Comparison of ENCODE assay signal across 8 cellular contexts in genomic region chr2:157876066-157876770, GRCh38. TPM values are rescaled to one million over a fixed set of nuclear protein-coding genes. Genes with fewer than 3 reads are reported as not detected.
DNase-seq lines count a peak whose midpoint lies in the region; ATAC-seq and TF ChIP-seq lines count a peak whose summit lies in the region.

ACVR1 (minus strand) TSS chr2:157876330; CDS start chr2:157799493, 76,837 bp downstream.

- H3K4me3 ChIP-seq in CD4-positive, alpha-beta memory T cell (ENCODE audit: low read length in 2 of 2): peak within 1 kb of the TSS; percentile 74 to 76
- peak within 1 kb of the TSS; percentile 73 for H3K4me3 ChIP-seq in HL-60 (replicated peaks; ENCODE audit: insufficient read depth, low read length)
- H3K4me3 ChIP-seq in effector memory CD4-positive, alpha-beta T cell (ENCODE audit: insufficient read depth, low read depth, low read length, poor library complexity, severe bottlenecking): peak within 1 kb of the TSS; percentile 79

- DNase-seq in CD4-positive, alpha-beta memory T cell: peak; percentile 78 to 90 (median 80)
- DNase-seq in HL-60 (ENCODE audit: low read depth in 1 of 2, low spot score in 1 of 2): peak; percentile 44 to 65
- peak; percentile 88 to 92 for DNase-seq in NOMO-1 (lab: John Stamatoyannopoulos, UW; ENCODE audit: unreplicated experiment in 2 of 2)
- peak; percentile 53 to 69 for DNase-seq in activated CD8-positive, alpha-beta memory T cell treated with anti-CD3 and anti-CD28 coated beads for 4 hours (ENCODE audit: low read depth in 2 of 2)
- peak; percentile 79 to 81 (median 79) for DNase-seq in effector memory CD4-positive, alpha-beta T cell
- DNase-seq in lung microvascular endothelial cell (ENCODE audit: low read depth in 2 of 2): peak; percentile 98
- DNase-seq in stimulated activated CD4-positive, alpha-beta T cell treated with anti-CD3 and anti-CD28 coated beads, TNF-alpha, amount 100 ng/mL, for 4 hours (ENCODE audit: low read depth in 3 of 3): peak; percentile 60 to 67 (median 63)

- TF ChIP-seq CTCF in HL-60 (IDR thresholded peaks at IDR 0.05; ENCODE audit: insufficient read depth, low read length): no peak

- peak within 1 kb of the TSS; percentile 94 to 100 (median 96) for H3K4me3 Mint-ChIP-seq in CD4-positive, alpha-beta memory T cell

- no peaks in the 10 kb centered on the region for H3K9me3 ChIP-seq in CD4-positive, alpha-beta memory T cell (ENCODE audit: control insufficient read depth in 1 of 2, low read length in 2 of 2)
- no peaks in the 10 kb centered on the region for H3K9me3 ChIP-seq in effector memory CD4-positive, alpha-beta T cell (ENCODE audit: control insufficient read depth, low read length)

- H3K4me1 Mint-ChIP-seq in CD4-positive, alpha-beta memory T cell: peaks cover 46 to 69% (median 60%) of the 10 kb centered on the region in 4 donors

- no peaks in the 10 kb centered on the region for H3K9me3 Mint-ChIP-seq in CD4-positive, alpha-beta memory T cell

- H3K4me1 ChIP-seq in CD4-positive, alpha-beta memory T cell (ENCODE audit: insufficient read depth, low read length): peaks cover 72% of the 10 kb centered on the region
- H3K4me1 ChIP-seq in effector memory CD4-positive, alpha-beta T cell (ENCODE audit: control insufficient read depth, insufficient read depth, low read length, poor library complexity, severe bottlenecking): peaks cover 17% of the 10 kb centered on the region

- CTCF ChIA-PET in CD4-positive, alpha-beta memory T cell (lab: Charles Lee; ENCODE audit: partially characterized antibody): interaction anchor here (0.8 to 4.7 kb wide), 15 partner anchors 9 to 247 kb away, joined by 3 to 39 read pairs (median 7); no protein-coding TSS in a partner anchor

- intact Hi-C loops in CD4-positive, alpha-beta memory T cell (cut with micrococcal nuclease): loop anchor here (1.0 to 10.0 kb wide), 7 partner anchors 21 to 1836 kb away; partner anchors contain the start of genes ACVR1C, CCDC148, MARCHF7 and NR4A2

- H3K27ac Mint-ChIP-seq in CD4-positive, alpha-beta memory T cell: peak within 1 kb of the TSS; percentile 88 to 96 (median 93)

- peak; percentile 81 for ATAC-seq in GM19463 (IDR thresholded peaks at IDR 0.05; ENCODE audit: unreplicated experiment)

- H3K27me3 ChIP-seq in CD4-positive, alpha-beta memory T cell (ENCODE audit: insufficient read depth, low read length): no peaks in the 10 kb centered on the region
- peaks cover 20% of the 10 kb centered on the region for H3K27me3 ChIP-seq in HL-60 (ENCODE audit: insufficient read depth, poor library complexity, severe bottlenecking)
- no peaks in the 10 kb centered on the region for H3K27me3 ChIP-seq in effector memory CD4-positive, alpha-beta T cell (replicated peaks; ENCODE audit: control insufficient read depth, insufficient read depth, low read length, poor library complexity, severe bottlenecking)

- no peaks in the 10 kb centered on the region for H3K27me3 Mint-ChIP-seq in CD4-positive, alpha-beta memory T cell

- peaks cover 4% of the 10 kb centered on the region for H3K36me3 ChIP-seq in CD4-positive, alpha-beta memory T cell (ENCODE audit: insufficient read depth, low read length)
- H3K36me3 ChIP-seq in effector memory CD4-positive, alpha-beta T cell (ENCODE audit: control insufficient read depth, insufficient read depth, low read length): no peaks in the 10 kb centered on the region

- H3K27ac ChIP-seq in CD4-positive, alpha-beta memory T cell (ENCODE audit: low read depth, low read length): peak within 1 kb of the TSS; percentile 66
- H3K27ac ChIP-seq in HL-60 (replicated peaks): no peak within 1 kb of the TSS
- peak within 1 kb of the TSS; percentile 68 for H3K27ac ChIP-seq in effector memory CD4-positive, alpha-beta T cell (ENCODE audit: insufficient read depth, low read length, poor library complexity, severe bottlenecking)

- POLR2A ChIA-PET in CD4-positive, alpha-beta memory T cell (lab: Charles Lee; ENCODE audit: partially characterized antibody): interaction anchor here (0.5 to 7.3 kb wide), 23 partner anchors 9 to 1836 kb away, joined by 3 to 308 read pairs (median 3); partner anchors contain the start of genes CYTIP and MARCHF7

- peaks cover 0 to 14% of the 10 kb centered on the region in 2 donors for H3K36me3 Mint-ChIP-seq in CD4-positive, alpha-beta memory T cell

RNA-seq across cellular contexts. Expression of gene ACVR1, which starts in this region (rescaled TPM):
- 10 to 100 TPM; 26.9 to 31.9 TPM for total RNA-seq in CD4-positive, alpha-beta memory T cell
- polyA plus RNA-seq in CD4-positive, alpha-beta memory T cell: 10 to 100 TPM; 16.1 to 23.3 TPM
- total RNA-seq in lung microvascular endothelial cell: 11.1 and 13.3 TPM in 2 replicates
